In the genomic region with DNA sequence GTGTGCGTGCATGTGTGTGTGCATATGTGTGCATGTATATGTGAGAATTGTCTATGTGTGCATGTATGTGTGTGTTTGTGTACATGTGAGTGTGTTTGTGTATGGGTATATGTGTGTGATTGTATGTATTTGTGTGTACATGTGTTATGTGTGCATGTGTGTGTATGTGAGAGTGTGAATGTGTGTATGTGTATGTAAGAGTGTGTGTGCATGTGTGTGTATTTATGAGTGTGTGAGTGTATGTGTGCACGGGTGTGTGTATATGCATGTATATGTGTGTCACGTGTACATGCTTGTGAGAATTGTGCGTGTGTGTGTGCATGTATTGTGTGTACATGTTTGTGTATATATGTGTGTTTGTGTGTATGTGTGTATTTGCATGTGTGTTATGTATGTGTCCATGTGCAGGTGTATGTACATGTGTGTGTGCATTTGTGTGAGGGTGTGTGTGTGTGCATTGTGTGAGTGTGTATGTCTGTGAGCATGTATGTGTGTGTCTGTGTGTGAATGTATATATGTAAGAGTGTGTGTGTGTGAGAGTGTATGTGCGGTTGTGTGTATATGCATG, we compare ENCODE assay signal across 23 cellular contexts. TPM values are rescaled to one million over a fixed set of nuclear protein-coding genes. Genes with fewer than 3 reads are reported as not detected.
"Had no signal": no experiment of that assay in that cellular context is flagged by ENCODE, and none has a peak within 500 bp of the region (broad histone marks: within the 10 kb centered on the region; RNA-seq: fewer than 3 reads in every experiment).

No MANE protein-coding gene starts in this region.

- H3K4me3 ChIP-seq: ascending aorta, cardiac muscle cell had no signal

- ATAC-seq: activated CD8-positive, alpha-beta T cell treated with anti-CD3 and anti-CD28 coated beads for 36 hours; activated T-cell treated with anti-CD3 and anti-CD28 coated beads, Interleukin-2, amount 50 U/mL, for 72 hours; activated T-helper 17 cell treated with anti-CD3 and anti-CD28 coated beads, Interleukin-2, amount 50 U/mL, for 72 hours; PC-3 had no signal

- H3K27ac ChIP-seq: ascending aorta had no signal

- H3K27me3 ChIP-seq: ascending aorta, cardiac muscle cell had no signal

- DNase-seq: activated CD4-positive, alpha-beta T cell treated with anti-CD3 and anti-CD28 coated beads, Interleukin-2, amount 10 ng/mL, durations not matched to agents 24 days and 14 days; activated CD4-positive, alpha-beta T cell treated with anti-CD3 and anti-CD28 coated beads, Interleukin-2, amount 50 U/mL, for 4 hours; activated CD8-positive, alpha-beta T cell treated with anti-CD3 and anti-CD28 coated beads for 36 hours; activated effector memory CD4-positive, alpha-beta T cell treated with anti-CD3 and anti-CD28 coated beads, Interleukin-2, amount 50 U/mL, for 16 hours; activated naive CD4-positive, alpha-beta T cell; activated naive CD8-positive, alpha-beta T cell treated with anti-CD3 and anti-CD28 coated beads, Interleukin-2, amount 10 ng/mL, durations not matched to agents 7 days and 5 days; activated T-cell treated with anti-CD3 and anti-CD28 coated beads, Interleukin-2, amount 50 U/mL, for 1 hour; activated T-cell treated with anti-CD3 and anti-CD28 coated beads, Interleukin-2, amount 50 U/mL, for 72 hours; amygdala; NCI-H1105; NCI-H1417 treated with DMSO at 0.1 percent for 48 hours; NCI-H187 treated with DMSO at 0.1 percent for 48 hours; NCI-H2081; NCI-H345; NCI-H524 treated with DMSO at 0.1 percent for 48 hours; PC-3; SW 1271; T1000 had no signal

- H3K9me3 ChIP-seq: ascending aorta had no signal

- H3K36me3 ChIP-seq: ascending aorta, cardiac muscle cell had no signal

RNA-seq across cellular contexts. Expression of gene MB, which starts 16.0 kb away (rescaled TPM):
- total RNA-seq: activated CD8-positive, alpha-beta T cell treated with anti-CD3 and anti-CD28 coated beads for 36 hours; activated naive CD8-positive, alpha-beta T cell treated with anti-CD3 and anti-CD28 coated beads, Interleukin-2, amount 10 ng/mL, durations not matched to agents 7 days and 5 days; ascending aorta; chondrocyte; MCF 10A had no signal

RNA-seq across cellular contexts. Expression of gene APOL6, which starts 47.1 kb away (rescaled TPM):
- total RNA-seq: cardiac muscle cell had no signal
